In the genomic region with DNA sequence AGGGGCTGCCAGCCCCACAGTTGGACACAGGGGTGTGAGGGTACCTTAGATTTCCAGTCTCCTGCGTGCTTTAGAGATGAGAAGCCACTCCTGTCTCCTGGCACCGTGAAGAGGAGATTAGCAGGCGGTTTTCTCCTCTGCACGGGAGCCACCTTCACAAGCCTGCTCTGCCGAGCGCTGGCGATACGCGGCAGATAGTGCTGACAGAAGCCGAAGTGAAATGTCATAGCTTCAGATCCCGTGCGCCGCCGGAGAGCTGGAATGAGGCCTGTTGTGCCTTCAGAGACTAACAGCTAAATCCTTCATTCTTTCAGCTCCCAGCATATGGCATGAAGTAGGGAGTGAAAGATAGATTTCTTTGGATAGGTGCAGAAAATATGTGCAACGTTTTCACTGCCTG, we compare ENCODE assay signal across 21 cellular contexts.
DNase-seq lines count a peak whose midpoint lies in the region; ATAC-seq, FAIRE-seq and TF ChIP-seq lines count a peak whose summit lies in the region.
"Had no signal": no experiment of that assay in that cellular context is flagged by ENCODE, and none has a peak within 500 bp of the region (broad histone marks: within the 10 kb centered on the region; RNA-seq: fewer than 3 reads in every experiment).

No MANE protein-coding gene starts in this region.

- H3K36me3 ChIP-seq in pancreas = no peaks in the 10 kb centered on the region
- H3K36me3 ChIP-seq: BE2C had no signal

- peak overlapping the region in 4 of 5 experiments; percentile 84 to 98 (median 90) for H3K27ac Mint-ChIP-seq in brain
- H3K27ac Mint-ChIP-seq: H9, HFFc6 had no signal

- H3K27me3 Mint-ChIP-seq in brain = peaks cover 4% of the 10 kb centered on the region

- TF ChIP-seq CTCF in brain (conservative IDR thresholded peaks at IDR 0.05) (no peak), GM10266 (IDR thresholded peaks at IDR 0.05; ENCODE audit: control insufficient read depth, insufficient read depth, low read depth, missing control alignments) (no peak), pancreas (IDR thresholded peaks at IDR 0.05) (no peak)

- WGBS in pancreas, 2 donors = 52 to 65% methylated on average over 15 of the region's 15 CpGs

- H3K36me3 Mint-ChIP-seq in brain = no peaks in the 10 kb centered on the region

- ATAC-seq in pancreas = no peak
- ATAC-seq: SK-N-SH treated with all-trans-retinoic acid at 6 μM for 48 hours had no signal

- H3K4me1 Mint-ChIP-seq in brain = peaks cover 55% of the 10 kb centered on the region
- H3K4me1 Mint-ChIP-seq: H9 had no signal

- H3K27me3 ChIP-seq in pancreas = no peaks in the 10 kb centered on the region
- H3K27me3 ChIP-seq: BE2C had no signal

- H3K27ac ChIP-seq in pancreas = no peak overlapping the region

- intact Hi-C loops in posterior cingulate gyrus (cut with DNase I) = no loop called here
- intact Hi-C loops in pancreas (cut with DNase I) = no loop called here

- FAIRE-seq in HTR-8/SVneo (lab: Jason Lieb, UNC) (peak; percentile 16), pancreas (lab: Jason Lieb, UNC) (no peak)
- FAIRE-seq: D721Med, GM12892 had no signal

- H3K4me1 ChIP-seq in pancreas = no peaks in the 10 kb centered on the region
- H3K4me1 ChIP-seq: BE2C had no signal

- H3K4me3 Mint-ChIP-seq in brain = peak overlapping the region in 1 of 5 experiments; percentile 55
- H3K4me3 Mint-ChIP-seq: H9, HFFc6 had no signal

- H3K4me3 ChIP-seq in pancreas = no peak overlapping the region

- H3K9me3 Mint-ChIP-seq in brain = peaks cover 0 to 3% (median 0%) of the 10 kb centered on the region in 5 experiments

- DNase-seq in HTR-8/SVneo (ENCODE audit: insufficient read length, low spot score) (no peak), left kidney (ENCODE audit: low read depth, low spot score) (peak; percentile 43), posterior cingulate gyrus (peak in 6 of 10 donors; percentile 31 to 91 (median 65)), GM10266 (ENCODE audit: extremely low spot score) (no peak), pancreas (no peak), Kasumi-1 (lab: John Stamatoyannopoulos, UW) (no peak)
- DNase-seq: BE2C, DMS53, H9, HFFc6, KG1, NCI-H1092 treated with DMSO at 0.1 percent for 48 hours, NCI-H1436 treated with DMSO at 0.1 percent for 48 hours, NCI-H1930, NCI-H524 treated with DMSO at 0.1 percent for 48 hours, NCI-H82, OCI-M1 had no signal

- no peaks in the 10 kb centered on the region for H3K9me3 ChIP-seq in pancreas
- H3K9me3 ChIP-seq: BE2C had no signal

Comparison
In these comparisons a context has a peak if more than half of its experiments do, and no peak if none do; other contexts are left out.
1. DNase-seq: peak in left kidney (single experiment) and posterior cingulate gyrus (6 of 10); none in HTR-8/SVneo (single experiment), GM10266 (single experiment), pancreas (0 of 6) and Kasumi-1 (0 of 2).